1 cellular context compared by ENCODE assay signal in genomic region chr11:110112457-110112856, GRCh38.
TF ChIP-seq lines count a peak whose summit lies in the region.

No MANE protein-coding gene starts in this region.

TF ChIP-seq in GM23338, 12 proteins besides CTCF, POLR2A, EP300 and RAD21 (continued from another document):
- no peak for TF ChIP-seq ZNF462 (CRISPR knock-in tag; IDR thresholded peaks at IDR 0.05)
- no peak for TF ChIP-seq JUNB (IDR thresholded peaks at IDR 0.05; ENCODE audit: unreplicated experiment)
